Comparison of ENCODE assay signal across 20 cellular contexts in genomic region chr10:76141376-76141775, GRCh38.
A peak's percentile ranks its signal among the peaks of the same experiment; 100 is the strongest.
DNase-seq lines count a peak whose midpoint lies in the region; ATAC-seq, FAIRE-seq and TF ChIP-seq lines count a peak whose summit lies in the region.
"Had no signal": no experiment of that assay in that cellular context is flagged by ENCODE, and none has a peak within 500 bp of the region (broad histone marks: within the 10 kb centered on the region; RNA-seq: fewer than 3 reads in every experiment).

No MANE protein-coding gene starts in this region.

- TF ChIP-seq EP300 in K562 (IDR thresholded peaks at IDR 0.05; ENCODE audit: low read length) = no peak

- BruUV-seq in K562 (replicated peaks; lab: Mats Ljungman, UMichigan) = no TSS peak

- no peaks in the 10 kb centered on the region for H3K9me3 ChIP-seq in K562 (replicated peaks; ENCODE audit: control insufficient read depth, insufficient read depth, low read depth, low read length)
- H3K9me3 ChIP-seq: BLaER1 treated with 17β-estradiol and CSF1 and Interleukin-3, amounts not matched to agents 10 nM and 100 nM had no signal

- no peaks in the 10 kb centered on the region for H3K27me3 ChIP-seq in K562 (ENCODE audit: control insufficient read depth in 2 of 2, insufficient read depth in 2 of 2, low read length in 2 of 2)
- H3K27me3 ChIP-seq: BLaER1 treated with 17β-estradiol and CSF1 and Interleukin-3, amounts not matched to agents 10 nM and 100 nM had no signal

- no peak overlapping the region for H3K4me3 ChIP-seq in K562
- H3K4me3 ChIP-seq: BLaER1 treated with 17β-estradiol and CSF1 and Interleukin-3, amounts not matched to agents 10 nM and 100 nM had no signal

- intact Hi-C loops in K562 (cut with micrococcal nuclease) = no loop called here

- no peak overlapping the region for H3K4me2 ChIP-seq in K562 (ENCODE audit: insufficient read depth, low read length)
- H3K4me2 ChIP-seq: BLaER1 treated with 17β-estradiol and CSF1 and Interleukin-3, amounts not matched to agents 10 nM and 100 nM had no signal

- no peaks in the 10 kb centered on the region for H4K20me1 ChIP-seq in K562 (replicated peaks; ENCODE audit: control insufficient read depth, insufficient read depth, low read length)
- H4K20me1 ChIP-seq: BLaER1 treated with 17β-estradiol and CSF1 and Interleukin-3, amounts not matched to agents 10 nM and 100 nM had no signal

- POLR2A ChIA-PET in K562 (lab: Yijun Ruan, JAX) = no interaction called here

- no peak for TF ChIP-seq RAD21 in K562 (CRISPR knock-in tag; conservative IDR thresholded peaks at IDR 0.05 in 1 of 2, IDR thresholded peaks at IDR 0.05 in 1 of 2)

- in situ Hi-C loops in K562 (cut with MboI) = no loop called here

- H2AFZ ChIP-seq in K562 (ENCODE audit: low read depth, low read length) = no peak overlapping the region

- TF ChIP-seq CTCF in K562 (IDR thresholded peaks at IDR 0.05 in 2 of 3, conservative IDR thresholded peaks at IDR 0.05 in 1 of 3; ENCODE audit: insufficient read depth in 2 of 3, low read depth in 1 of 3, low read length in 3 of 3) = no peak

- no peaks in the 10 kb centered on the region for H3K79me2 ChIP-seq in K562 (ENCODE audit: control insufficient read depth, insufficient read depth, low read length)

- no peaks in the 10 kb centered on the region for H3K4me1 ChIP-seq in K562 (replicated peaks in 1 of 2; ENCODE audit: control insufficient read depth in 2 of 2, insufficient read depth in 2 of 2, low read length in 2 of 2)
- H3K4me1 ChIP-seq: BLaER1 treated with 17β-estradiol and CSF1 and Interleukin-3, amounts not matched to agents 10 nM and 100 nM had no signal

- no peaks in the 10 kb centered on the region for H3K9me1 ChIP-seq in K562 (ENCODE audit: control insufficient read depth, insufficient read depth, low read length)

- TF ChIP-seq POLR2A in K562 (conservative IDR thresholded peaks at IDR 0.05) = no peak

- WGBS in K562 (ENCODE audit: insufficient coverage, low coverage, missing lambda C conversion rate) = 0% methylated on average over 3 of the region's 3 CpGs

- no peak for FAIRE-seq in K562 (lab: Jason Lieb, UNC)
- FAIRE-seq: D721Med, GM12892, GM19239, H54 had no signal

- ATAC-seq in K562 (no peak), GM19328 (IDR thresholded peaks at IDR 0.05; ENCODE audit: unreplicated experiment) (no peak)
- ATAC-seq: HCT116 had no signal

- H3K36me3 ChIP-seq in K562 (ENCODE audit: control insufficient read depth, insufficient read depth, low read length) = no peaks in the 10 kb centered on the region
- H3K36me3 ChIP-seq: BLaER1 treated with 17β-estradiol and CSF1 and Interleukin-3, amounts not matched to agents 10 nM and 100 nM had no signal

- CTCF ChIA-PET in K562 (lab: Yijun Ruan, JAX; ENCODE audit: low intra/inter-chr PET ratio) = interaction anchor here (0.7 kb wide), 1 partner anchor 406 kb away, joined by 3 read pairs; no protein-coding TSS in a partner anchor

- DNase-seq in NCI-H1436 (lab: John Stamatoyannopoulos, UW) (peak; percentile 13), NCI-H1436 treated with DMSO at 0.1 percent for 48 hours (lab: John Stamatoyannopoulos, UW) (no peak), COR-L47 (lab: John Stamatoyannopoulos, UW) (peak; percentile 21), NCI-H69 (lab: John Stamatoyannopoulos, UW) (peak; percentile 84), K562 (ENCODE audit: extremely low read depth in 1 of 4, low spot score in 3 of 4) (no peak), substantia nigra (lab: John Stamatoyannopoulos, UW) (no peak), DMS 273 (lab: John Stamatoyannopoulos, UW; ENCODE audit: unreplicated experiment) (no peak)
- DNase-seq: 8988T; ACHN; CD4-positive, alpha-beta memory T cell; DND-41; GDM1 had no signal

- H3K9ac ChIP-seq in K562 (ENCODE audit: insufficient read depth in 1 of 2, low read depth in 2 of 2, low read length in 2 of 2) = no peak overlapping the region
- H3K9ac ChIP-seq: BLaER1 treated with 17β-estradiol and CSF1 and Interleukin-3, amounts not matched to agents 10 nM and 100 nM had no signal

- H3K27ac ChIP-seq in K562 (ENCODE audit: extremely low read depth, low read depth, low read length) (no peak overlapping the region), substantia nigra (ENCODE audit: low read depth, low read length, poor library complexity, severe bottlenecking) (no peak overlapping the region)
- H3K27ac ChIP-seq: BLaER1 treated with 17β-estradiol and CSF1 and Interleukin-3, amounts not matched to agents 10 nM and 100 nM; HL-60 had no signal

TF ChIP-seq in K562, 482 proteins besides CTCF, POLR2A, EP300 and RAD21:
- TF ChIP-seq MCM3 (IDR thresholded peaks at IDR 0.05) (no peak), MAFK (IDR thresholded peaks at IDR 0.05; ENCODE audit: low read length) (peak; percentile 79), ZNF316 (IDR thresholded peaks at IDR 0.05) (peak; percentile 77), C11orf30 (IDR thresholded peaks at IDR 0.05; ENCODE audit: low read depth) (peak; percentile 52), MAFG (tag; conservative IDR thresholded peaks at IDR 0.05) (peak; percentile 58), MAFF (IDR thresholded peaks at IDR 0.05; ENCODE audit: low read length) (peak; percentile 79)
- TF ChIP-seq, protein P1, sequence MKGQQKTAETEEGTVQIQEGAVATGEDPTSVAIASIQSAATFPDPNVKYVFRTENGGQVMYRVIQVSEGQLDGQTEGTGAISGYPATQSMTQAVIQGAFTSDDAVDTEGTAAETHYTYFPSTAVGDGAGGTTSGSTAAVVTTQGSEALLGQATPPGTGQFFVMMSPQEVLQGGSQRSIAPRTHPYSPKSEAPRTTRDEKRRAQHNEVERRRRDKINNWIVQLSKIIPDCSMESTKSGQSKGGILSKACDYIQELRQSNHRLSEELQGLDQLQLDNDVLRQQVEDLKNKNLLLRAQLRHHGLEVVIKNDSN (CRISPR knock-in tag; IDR thresholded peaks at IDR 0.05) = no peak

Comparison
In these comparisons a context has a peak if more than half of its experiments do, and no peak if none do; other contexts are left out.
1. DNase-seq: peak in NCI-H1436 (single experiment), COR-L47 (single experiment) and NCI-H69 (single experiment); none in NCI-H1436 treated with DMSO at 0.1 percent for 48 hours (single experiment), K562 (0 of 4), substantia nigra (0 of 49) and DMS 273 (single experiment).